ENCODE assay signal across 28 cellular contexts in genomic region chr2:137948894-137949293, GRCh38. TPM values are rescaled to one million over a fixed set of nuclear protein-coding genes. Genes with fewer than 3 reads are reported as not detected.
"Had no signal": no experiment of that assay in that cellular context is flagged by ENCODE, and none has a peak within 500 bp of the region (broad histone marks: within the 10 kb centered on the region; RNA-seq: fewer than 3 reads in every experiment).

No MANE protein-coding gene starts in this region.

- H3K79me2 ChIP-seq: hepatocyte had no signal

- H3K4me1 ChIP-seq: left lung, prostate gland, testis, thyroid gland, uterus had no signal

- H3K27me3 ChIP-seq: heart right ventricle, hepatocyte, left lung, ovary, stomach, testis, thyroid gland, uterus had no signal

- DNase-seq: heart right ventricle; kidney glomerular epithelial cell; left cardiac atrium; left lung; lower lobe of right lung; mammary epithelial cell; mesendoderm; naive thymus-derived CD4-positive, alpha-beta T cell; ovary; posterior cingulate gyrus; retina; right cardiac atrium; stimulated activated CD4-positive, alpha-beta T cell treated with anti-CD3 and anti-CD28 coated beads, Interleukin-12 subunit alpha, Interleukin-12 subunit beta, amount 100 ng/mL, for 4 hours; stimulated activated CD4-positive, alpha-beta T cell treated with anti-CD3 and anti-CD28 coated beads, Interleukin-15, amount 100 ng/mL, for 24 hours; stimulated activated CD4-positive, alpha-beta T cell treated with anti-CD3 and anti-CD28 coated beads, Interleukin-2, amount 100 ng/mL, for 24 hours; stimulated activated CD4-positive, alpha-beta T cell treated with anti-CD3 and anti-CD28 coated beads, Interleukin-4, amount 100 ng/mL, for 1 hour; stimulated activated naive B cell treated with anti-CD40 and anti-IgM and Interleukin-4, amounts not matched to agents 10 μg/mL and 1 μg/mL and 100 μg/mL, for 72 hours; stimulated activated naive CD8-positive, alpha-beta T cell treated with anti-CD3 and anti-CD28 coated beads, Interleukin-15, Interleukin-2, amounts not matched to agents 100 U/mL and 50 U/mL, for 24 hours; stomach; testis; thyroid gland; uterus had no signal

- H3K27ac ChIP-seq: heart right ventricle, hepatocyte, left lung, lower lobe of right lung, ovary, prostate gland, skin epidermis, stomach, testis, thyroid gland, uterus had no signal

- H2AFZ ChIP-seq: hepatocyte had no signal

- H3K4me2 ChIP-seq: hepatocyte had no signal

- H3K9me3 ChIP-seq: heart right ventricle, left lung, lower lobe of right lung, ovary, prostate gland, stomach, testis, thyroid gland, uterus had no signal

- H3K4me3 ChIP-seq: heart right ventricle, hepatocyte, left lung, lower lobe of right lung, ovary, prostate gland, skin epidermis, stomach, testis, thyroid gland, uterus had no signal

- ATAC-seq: heart right ventricle; left cardiac atrium; lower lobe of right lung; naive thymus-derived CD4-positive, alpha-beta T cell; natural killer cell treated with Interleukin-12 subunit alpha and Interleukin-12 subunit beta and Interleukin-15 and Interleukin-18, amount 100 ng/mL, for 72 hours; right cardiac atrium; sciatic nerve; stimulated activated naive B cell treated with anti-CD40 and anti-IgM and Interleukin-4, amounts not matched to agents 10 μg/mL and 1 μg/mL and 100 μg/mL, for 72 hours; stimulated activated naive CD8-positive, alpha-beta T cell treated with anti-CD3 and anti-CD28 coated beads, Interleukin-15, Interleukin-2, amounts not matched to agents 100 U/mL and 50 U/mL, for 24 hours had no signal

- H3K36me3 ChIP-seq: heart right ventricle, left lung, lower lobe of right lung, ovary, prostate gland, stomach, thyroid gland, uterus had no signal

RNA-seq across cellular contexts. Expression of gene HNMT, which starts 15.4 kb away (rescaled TPM):
- total RNA-seq: natural killer cell treated with Interleukin-12 subunit alpha and Interleukin-12 subunit beta and Interleukin-15 and Interleukin-18, amount 100 ng/mL, for 72 hours had no signal
- polyA plus RNA-seq: naive thymus-derived CD4-positive, alpha-beta T cell; neural cell had no signal
